ENCODE assay signal across 18 cellular contexts in genomic region chr15:89910891-89911626, GRCh38. TPM values are rescaled to one million over a fixed set of nuclear protein-coding genes. Genes with fewer than 3 reads are reported as not detected.
DNase-seq lines count a peak whose midpoint lies in the region; ATAC-seq, FAIRE-seq and TF ChIP-seq lines count a peak whose summit lies in the region.
"Had no signal": no experiment of that assay in that cellular context is flagged by ENCODE, and none has a peak within 500 bp of the region (broad histone marks: within the 10 kb centered on the region; RNA-seq: fewer than 3 reads in every experiment).

No MANE protein-coding gene starts in this region.

- POLR2A ChIA-PET in A549 (lab: Yijun Ruan, JAX), result interaction anchor here (0.6 to 1.3 kb wide), 2 partner anchors 12 to 17 kb away, joined by 4 read pairs; partner anchors contain the start of gene AP3S2

- DNase-seq in A549 (ENCODE audit: low read depth in 1 of 2, low spot score in 1 of 2) (no peak), HL-60 (ENCODE audit: low read depth in 1 of 2, low spot score in 1 of 2) (peak in 1 of 2 experiments; percentile 80), body of pancreas (peak; percentile 57 to 78 (median 69)), naive B cell (no peak), activated gamma-delta T cell (lab: John Stamatoyannopoulos, UW) (no peak), retina (no peak), WERI-Rb-1 (no peak), HPDE6-E6E7 (ENCODE audit: extremely low spot score) (no peak)
- DNase-seq: activated CD8-positive, alpha-beta memory T cell treated with anti-CD3 and anti-CD28 coated beads, Interleukin-2, amount 50 U/mL, for 4 hours; activated naive CD8-positive, alpha-beta T cell treated with anti-CD3 and anti-CD28 coated beads for 36 hours; heart right ventricle; left colon; NCI-H187; stimulated activated CD4-positive, alpha-beta T cell treated with anti-CD3 and anti-CD28 coated beads, Interleukin-1b, Interleukin-23, amount 100 ng/mL, for 48 hours; stimulated activated CD8-positive, alpha-beta memory T cell treated with anti-CD3 and anti-CD28 coated beads, Interleukin-4, amount 100 ng/mL, for 48 hours had no signal

- H3K27me3 Mint-ChIP-seq in naive B cell, result peaks cover 22 to 60% (median 50%) of the 10 kb centered on the region in 3 donors

- H3K4me3 Mint-ChIP-seq in naive B cell, result peak overlapping the region in 5 of 8 donors; percentile 48 to 65 (median 53)
- H3K4me3 Mint-ChIP-seq: central memory CD8-positive, alpha-beta T cell had no signal

- H3K36me3 ChIP-seq in body of pancreas (replicated peaks in 1 of 2; ENCODE audit: insufficient read depth in 1 of 2, low read depth in 2 of 2), result no peaks in the 10 kb centered on the region
- H3K36me3 ChIP-seq in WERI-Rb-1, result no peaks in the 10 kb centered on the region

- no peak for ATAC-seq in A549
- ATAC-seq in body of pancreas, result peak; percentile 68
- ATAC-seq in naive B cell (ENCODE audit: low read depth in 2 of 2), result peak in 1 of 2 donors; percentile 23

- no peak for TF ChIP-seq EP300 in A549 (IDR thresholded peaks at IDR 0.05)

- H3K4me3 ChIP-seq in A549, result no peak overlapping the region
- no peak overlapping the region for H3K4me3 ChIP-seq in HL-60 (replicated peaks; ENCODE audit: insufficient read depth, low read length)
- H3K4me3 ChIP-seq in body of pancreas, result no peak overlapping the region
- H3K4me3 ChIP-seq in WERI-Rb-1 (ENCODE audit: low read depth, low read length), result no peak overlapping the region
- H3K4me3 ChIP-seq: SK-N-MC had no signal

- H3K4me2 ChIP-seq in A549, result peak overlapping the region; percentile 81; the same call in 2 of the 3 replicates

- H3K4me1 Mint-ChIP-seq in naive B cell, result peaks cover 4 to 26% (median 21%) of the 10 kb centered on the region in 3 donors
- H3K4me1 Mint-ChIP-seq: central memory CD8-positive, alpha-beta T cell had no signal

- no peaks in the 10 kb centered on the region for H3K36me3 Mint-ChIP-seq in naive B cell
- H3K36me3 Mint-ChIP-seq: activated naive CD8-positive, alpha-beta T cell treated with anti-CD3 and anti-CD28 coated beads for 36 hours had no signal

- TF ChIP-seq POLR2A in A549 (IDR thresholded peaks at IDR 0.05; ENCODE audit: low read length) (no peak), body of pancreas (IDR thresholded peaks at IDR 0.05) (peak in 2 of 3 donors; percentile 21 to 29)

- H3K4me1 ChIP-seq in A549 (peaks cover 23% of the 10 kb centered on the region), body of pancreas (peaks cover 40% of the 10 kb centered on the region)

- no peaks in the 10 kb centered on the region for H3K27me3 ChIP-seq in HL-60 (ENCODE audit: insufficient read depth, poor library complexity, severe bottlenecking)
- no peaks in the 10 kb centered on the region for H3K27me3 ChIP-seq in body of pancreas
- H3K27me3 ChIP-seq in WERI-Rb-1 (ENCODE audit: insufficient read depth, low read depth, severe bottlenecking), result no peaks in the 10 kb centered on the region
- H3K27me3 ChIP-seq: tibial nerve had no signal

- FAIRE-seq in A549 (lab: Jason Lieb, UNC), result peak; percentile 54

- H3K27ac ChIP-seq in A549 (no peak overlapping the region), HL-60 (replicated peaks) (peak overlapping the region; percentile 56), body of pancreas (peak overlapping the region; percentile 90 to 99 (median 94)), WERI-Rb-1 (no peak overlapping the region)
- H3K27ac ChIP-seq: SK-N-MC had no signal

- no peak overlapping the region for H3K27ac Mint-ChIP-seq in naive B cell
- H3K27ac Mint-ChIP-seq: activated naive CD8-positive, alpha-beta T cell treated with anti-CD3 and anti-CD28 coated beads for 36 hours had no signal

- WGBS in A549 (ENCODE audit: missing lambda C conversion rate), result 89% methylated on average over 6 of the region's 6 CpGs
- WGBS in body of pancreas, 2 donors, result 34 to 44% methylated on average over 4 to 6 of the region's 6 CpGs

- no peaks in the 10 kb centered on the region for H3K9me3 Mint-ChIP-seq in naive B cell
- H3K9me3 Mint-ChIP-seq: activated naive CD8-positive, alpha-beta T cell treated with anti-CD3 and anti-CD28 coated beads for 36 hours; central memory CD8-positive, alpha-beta T cell had no signal

- TF ChIP-seq CTCF in A549 (IDR thresholded peaks at IDR 0.05), result no peak
- no peak for TF ChIP-seq CTCF in HL-60 (IDR thresholded peaks at IDR 0.05; ENCODE audit: insufficient read depth, low read length)
- no peak for TF ChIP-seq CTCF in body of pancreas (IDR thresholded peaks at IDR 0.05)
- TF ChIP-seq CTCF in WERI-Rb-1 (IDR thresholded peaks at IDR 0.05; ENCODE audit: low read depth, low read length), result no peak

- TF ChIP-seq RAD21 in A549 (conservative IDR thresholded peaks at IDR 0.05 in 1 of 2, IDR thresholded peaks at IDR 0.05 in 1 of 2), result no peak

- H3K9me3 ChIP-seq in A549 (no peaks in the 10 kb centered on the region), body of pancreas (no peaks in the 10 kb centered on the region), WERI-Rb-1 (ENCODE audit: severe bottlenecking) (no peaks in the 10 kb centered on the region)
- H3K9me3 ChIP-seq: heart right ventricle, tibial nerve had no signal

- intact Hi-C loops in body of pancreas (cut with DNase I), result no loop called here

- CTCF ChIA-PET in A549 (lab: Yijun Ruan, JAX), result interaction anchor here (0.7 to 5.8 kb wide), 9 partner anchors 11 to 175 kb away, joined by 3 to 54 read pairs (median 4); no protein-coding TSS in a partner anchor

TF ChIP-seq in A549, 52 proteins besides CTCF, POLR2A, EP300 and RAD21:
- TF ChIP-seq, protein P1, sequence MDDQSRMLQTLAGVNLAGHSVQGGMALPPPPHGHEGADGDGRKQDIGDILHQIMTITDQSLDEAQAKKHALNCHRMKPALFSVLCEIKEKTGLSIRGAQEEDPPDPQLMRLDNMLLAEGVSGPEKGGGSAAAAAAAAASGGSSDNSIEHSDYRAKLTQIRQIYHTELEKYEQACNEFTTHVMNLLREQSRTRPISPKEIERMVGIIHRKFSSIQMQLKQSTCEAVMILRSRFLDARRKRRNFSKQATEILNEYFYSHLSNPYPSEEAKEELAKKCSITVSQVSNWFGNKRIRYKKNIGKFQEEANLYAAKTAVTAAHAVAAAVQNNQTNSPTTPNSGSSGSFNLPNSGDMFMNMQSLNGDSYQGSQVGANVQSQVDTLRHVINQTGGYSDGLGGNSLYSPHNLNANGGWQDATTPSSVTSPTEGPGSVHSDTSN (IDR thresholded peaks at IDR 0.05), result no peak
- no peak for TF ChIP-seq KDM1A (IDR thresholded peaks at IDR 0.05; ENCODE audit: low read depth)
- TF ChIP-seq HOXA7 (CRISPR knock-in tag; IDR thresholded peaks at IDR 0.05), result no peak
- no peak for TF ChIP-seq GATA3 (IDR thresholded peaks at IDR 0.05; ENCODE audit: borderline replicate concordance)
- TF ChIP-seq BHLHE40 (IDR thresholded peaks at IDR 0.05; ENCODE audit: low read depth, low read length), result no peak
- TF ChIP-seq, protein P2, sequence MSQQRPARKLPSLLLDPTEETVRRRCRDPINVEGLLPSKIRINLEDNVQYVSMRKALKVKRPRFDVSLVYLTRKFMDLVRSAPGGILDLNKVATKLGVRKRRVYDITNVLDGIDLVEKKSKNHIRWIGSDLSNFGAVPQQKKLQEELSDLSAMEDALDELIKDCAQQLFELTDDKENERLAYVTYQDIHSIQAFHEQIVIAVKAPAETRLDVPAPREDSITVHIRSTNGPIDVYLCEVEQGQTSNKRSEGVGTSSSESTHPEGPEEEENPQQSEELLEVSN (IDR thresholded peaks at IDR 0.05; ENCODE audit: borderline replicate concordance, low read depth), result no peak

RNA-seq across cellular contexts. Expression of gene ARPIN, which starts 1.7 kb away (rescaled TPM):
- polyA plus RNA-seq in A549 (2011; rRNA removed) (19.4 and 20.3 TPM in 2 replicates), A549 (2017; fragmentation: RNase III; extraction: RNeasy Plus Mini Kit Qiagen cat#74134 plus additional on column Dnase treatment) (14.0 to 20.2 TPM (median 17.2 TPM) in 3 replicates), naive B cell (ENCODE audit: low read depth in 6 of 6) (not detected)
- 9.9 and 11.1 TPM in 2 replicates for polyA plus RNA-seq in A549 (2012; cell fraction: cytosol; rRNA removed)
- 8.2 and 13.3 TPM in 2 replicates for polyA plus RNA-seq in A549 (2012; cell fraction: nucleus; rRNA removed)
- 12.2 and 13.6 TPM in 2 replicates for polyA minus RNA-seq in A549 (2011; rRNA and poly(A)+ RNA removed)
- 10 to 100 TPM; 23.1 to 40.5 TPM for total RNA-seq in body of pancreas
- total RNA-seq: activated naive CD8-positive, alpha-beta T cell treated with anti-CD3 and anti-CD28 coated beads for 36 hours had no signal

RNA-seq across cellular contexts. Expression of gene AP3S2, which starts 17.3 kb away (rescaled TPM):
- polyA plus RNA-seq in A549 (2011; rRNA removed) (56.7 and 85.9 TPM in 2 replicates), A549 (2017; fragmentation: RNase III; extraction: RNeasy Plus Mini Kit Qiagen cat#74134 plus additional on column Dnase treatment) (85.1 to 95.0 TPM (median 91.7 TPM) in 3 replicates), naive B cell (ENCODE audit: low read depth in 6 of 6) (10 to 100 TPM; 19.3 to 40.9 (median 35.9) TPM)
- 12.0 and 16.5 TPM in 2 replicates for polyA plus RNA-seq in A549 (2012; cell fraction: cytosol; rRNA removed)
- 10.1 and 13.5 TPM in 2 replicates for polyA plus RNA-seq in A549 (2012; cell fraction: nucleus; rRNA removed)
- polyA minus RNA-seq in A549 (2011; rRNA and poly(A)+ RNA removed), result 55.1 and 58.0 TPM in 2 replicates
- 10 to 100 TPM; 32.3 to 57.6 TPM for total RNA-seq in body of pancreas

Comparison
In these comparisons a context has a peak if more than half of its experiments do, and no peak if none do; other contexts are left out.
1. DNase-seq: peak in body of pancreas (4 of 4); none in A549 (0 of 2), naive B cell (single experiment), activated gamma-delta T cell (single experiment), retina (single experiment), WERI-Rb-1 (single experiment) and HPDE6-E6E7 (single experiment).
2. H3K27ac ChIP-seq: peak in HL-60 (single experiment) and body of pancreas (4 of 4); none in A549 (0 of 2) and WERI-Rb-1 (single experiment).
3. RNA of gene ARPIN, which starts 1.7 kb away (polyA plus RNA-seq): 8.2 to 20.3 TPM in A549; not detected in naive B cell; every median in the first group is over 4 times any median in the second.